Comparison of ENCODE assay signal across 9 cellular contexts in the genomic region with DNA sequence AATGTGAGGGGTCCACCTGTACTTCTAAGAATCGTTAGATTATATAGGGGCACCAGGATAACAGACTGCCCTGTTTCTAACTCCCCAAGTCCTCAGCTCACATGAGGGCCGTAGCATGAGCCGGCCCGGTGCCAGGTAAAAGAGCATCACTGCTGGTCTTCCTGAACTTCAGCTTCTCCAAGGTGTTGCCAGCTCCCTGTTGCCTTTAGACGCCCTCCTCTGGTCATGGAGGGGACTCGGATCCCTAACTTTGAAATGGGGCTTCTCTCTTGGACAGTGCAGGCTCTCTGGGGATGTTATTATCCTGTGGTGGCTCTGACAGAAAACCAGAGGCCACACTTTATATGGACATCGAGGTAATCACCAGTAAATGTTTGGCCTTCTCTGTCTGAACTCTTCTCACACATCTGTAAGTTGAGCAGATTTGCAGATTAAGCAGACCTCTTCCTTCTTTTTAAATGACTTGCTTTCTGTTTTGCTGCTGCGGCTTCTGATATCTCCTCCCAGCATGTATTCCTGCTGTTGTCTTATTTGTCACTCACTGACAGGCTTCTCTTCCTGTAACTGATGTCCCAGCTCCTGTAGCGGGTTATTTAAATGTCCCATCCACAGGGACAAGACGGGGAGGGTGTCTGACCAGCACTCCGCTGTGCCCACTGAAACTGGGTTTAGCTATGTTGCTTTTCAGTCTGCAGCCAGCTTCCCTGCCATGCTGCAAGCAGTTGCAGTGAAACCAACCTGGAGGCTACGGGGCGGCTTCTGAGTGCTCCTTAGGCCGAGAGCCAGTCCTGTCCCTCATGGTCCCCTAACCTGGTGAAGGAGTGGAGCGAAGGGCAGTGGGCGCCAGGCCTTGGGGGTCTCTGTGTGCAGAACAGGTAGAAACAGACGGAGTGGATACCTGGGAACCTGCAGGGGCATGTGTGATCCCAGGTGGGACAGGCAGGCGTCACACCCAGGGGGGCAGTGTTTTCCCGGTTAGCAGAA. TPM values are rescaled to one million over a fixed set of nuclear protein-coding genes. Genes with fewer than 3 reads are reported as not detected.
A peak's percentile ranks its signal among the peaks of the same experiment; 100 is the strongest.
DNase-seq lines count a peak whose midpoint lies in the region; ATAC-seq, FAIRE-seq and TF ChIP-seq lines count a peak whose summit lies in the region.
"Had no signal": no experiment of that assay in that cellular context is flagged by ENCODE, and none has a peak within 500 bp of the region (broad histone marks: within the 10 kb centered on the region; RNA-seq: fewer than 3 reads in every experiment).

No MANE protein-coding gene starts in this region.

- H3K27me3 ChIP-seq in iPS-20b (ENCODE audit: insufficient read depth, low read length): no peaks in the 10 kb centered on the region
- H3K27me3 ChIP-seq: tibial nerve had no signal

- H3K9me3 ChIP-seq in A549 (no peaks in the 10 kb centered on the region), iPS-20b (ENCODE audit: insufficient read depth, low read depth, low read length) (no peaks in the 10 kb centered on the region)
- H3K9me3 ChIP-seq: tibial nerve had no signal

- POLR2A ChIA-PET in A549 (lab: Yijun Ruan, JAX) (no interaction called here), activated B cell treated with CpG ODN at 0.5 μM for 24 hours (lab: Charles Lee) (no interaction called here)

- TF ChIP-seq EP300 in A549 (IDR thresholded peaks at IDR 0.05): no peak

- no peak for TF ChIP-seq POLR2A in A549 (IDR thresholded peaks at IDR 0.05; ENCODE audit: low read length)

- H3K27me3 Mint-ChIP-seq in activated B cell treated with CpG ODN at 0.5 μM for 24 hours: no peaks in the 10 kb centered on the region

- peak overlapping the region; percentile 47 for H3K27ac Mint-ChIP-seq in activated B cell treated with CpG ODN at 0.5 μM for 24 hours

- ATAC-seq in A549: peak; percentile 62 to 87; a peak in 5 of 6 replicates
- no peak for ATAC-seq in activated B cell treated with CpG ODN at 0.5 μM for 24 hours (ENCODE audit: low read depth)
- no peak for ATAC-seq in HG02840 (IDR thresholded peaks at IDR 0.05; ENCODE audit: low FRiP score, unreplicated experiment)

- H3K4me2 ChIP-seq in A549: no peak overlapping the region

- H3K36me3 ChIP-seq in iPS-20b (ENCODE audit: insufficient read depth, low read depth, low read length): peaks cover 21% of the 10 kb centered on the region

- no peak overlapping the region for H3K4me3 Mint-ChIP-seq in activated B cell treated with CpG ODN at 0.5 μM for 24 hours

- H3K4me1 ChIP-seq in A549 (peaks cover 9% of the 10 kb centered on the region), iPS-20b (ENCODE audit: insufficient read depth, low read length) (peaks cover 24% of the 10 kb centered on the region)

- H3K36me3 Mint-ChIP-seq in activated B cell treated with CpG ODN at 0.5 μM for 24 hours (ENCODE audit: low read depth): peaks cover 46% of the 10 kb centered on the region

- no peak for TF ChIP-seq CTCF in A549 (IDR thresholded peaks at IDR 0.05)
- peak; percentile 47 for TF ChIP-seq CTCF in GM13977 (IDR thresholded peaks at IDR 0.05; ENCODE audit: extremely low read depth, insufficient read depth, missing control alignments)
- TF ChIP-seq CTCF in activated B cell treated with CpG ODN at 0.5 μM for 24 hours (IDR thresholded peaks at IDR 0.05): no peak

- intact Hi-C loops in activated B cell treated with CpG ODN at 0.5 μM for 24 hours (cut with micrococcal nuclease): loop anchor here (2.0 kb wide), 1 partner anchor 15 kb away; no protein-coding TSS in a partner anchor

- in situ Hi-C loops in GM13977 (cut with MboI; ENCODE audit: low pct_unique_long_range_greater_than_20kb, low sequenced_read_pairs, unreplicated experiment): loop anchor here (25.0 kb wide), 1 partner anchor 314 kb away; a partner anchor contains a TSS

- H3K9me3 Mint-ChIP-seq in activated B cell treated with CpG ODN at 0.5 μM for 24 hours: no peaks in the 10 kb centered on the region

- H3K9ac ChIP-seq in iPS-20b (ENCODE audit: low read depth, low read length): peak overlapping the region; percentile 57; the same call in 1 of the 2 replicates

- peaks cover 63% of the 10 kb centered on the region for H3K4me1 Mint-ChIP-seq in activated B cell treated with CpG ODN at 0.5 μM for 24 hours

- H3K27ac ChIP-seq in A549: no peak overlapping the region
- no peak overlapping the region for H3K27ac ChIP-seq in iPS-20b (ENCODE audit: low read length)
- H3K27ac ChIP-seq: tibial nerve had no signal

- H3K4me3 ChIP-seq in A549 (no peak overlapping the region), iPS-20b (ENCODE audit: low read length) (peak overlapping the region; percentile 65)
- H3K4me3 ChIP-seq: tibial nerve had no signal

- WGBS in A549 (ENCODE audit: missing lambda C conversion rate): 74% methylated on average over 17 of the region's 19 CpGs

- no peak for FAIRE-seq in A549 (lab: Jason Lieb, UNC)

- CTCF ChIA-PET in A549 (lab: Yijun Ruan, JAX): interaction anchor here (0.6 to 2.9 kb wide), 7 partner anchors 8 to 168 kb away, joined by 3 to 14 read pairs (median 3); a partner anchor contains a TSS
- CTCF ChIA-PET in activated B cell treated with CpG ODN at 0.5 μM for 24 hours (lab: Charles Lee): interaction anchor here (1.0 to 1.4 kb wide), 3 partner anchors 15 to 110 kb away, joined by 3 read pairs; no protein-coding TSS in a partner anchor

- TF ChIP-seq RAD21 in A549 (conservative IDR thresholded peaks at IDR 0.05 in 1 of 2, IDR thresholded peaks at IDR 0.05 in 1 of 2): peak in 1 of 2 experiments; percentile 37; a peak in 2 of 5 replicates

- peak; percentile 21 to 44 for DNase-seq in A549 (ENCODE audit: low read depth in 1 of 2, low spot score in 1 of 2)
- DNase-seq in GM13977 (ENCODE audit: low spot score): no peak
- no peak for DNase-seq in activated B cell treated with CpG ODN at 0.5 μM for 24 hours
- DNase-seq in stimulated activated CD4-positive, alpha-beta T cell treated with anti-CD3 and anti-CD28 coated beads, Interleukin-15, amount 100 ng/mL, for 24 hours: no peak
- DNase-seq in inferior parietal cortex (ENCODE audit: extremely low spot score): no peak
- no peak for DNase-seq in NCI-H2227 (lab: John Stamatoyannopoulos, UW; ENCODE audit: unreplicated experiment)

TF ChIP-seq in A549, 52 proteins besides CTCF, POLR2A, EP300 and RAD21 (continues in another document):
- TF ChIP-seq KDM5A (IDR thresholded peaks at IDR 0.05) (no peak), TP53 (CRISPR knock-in tag; IDR thresholded peaks at IDR 0.05) (no peak), NFE2L2 (conservative IDR thresholded peaks at IDR 0.05; ENCODE audit: low read length) (no peak), CBX2 (IDR thresholded peaks at IDR 0.05; ENCODE audit: borderline replicate concordance, low read depth) (no peak), MYC (IDR thresholded peaks at IDR 0.05; ENCODE audit: borderline replicate concordance, low read length) (no peak), CBX8 (IDR thresholded peaks at IDR 0.05) (no peak), BHLHE40 (IDR thresholded peaks at IDR 0.05; ENCODE audit: low read depth, low read length) (no peak)
- TF ChIP-seq, protein P1, sequence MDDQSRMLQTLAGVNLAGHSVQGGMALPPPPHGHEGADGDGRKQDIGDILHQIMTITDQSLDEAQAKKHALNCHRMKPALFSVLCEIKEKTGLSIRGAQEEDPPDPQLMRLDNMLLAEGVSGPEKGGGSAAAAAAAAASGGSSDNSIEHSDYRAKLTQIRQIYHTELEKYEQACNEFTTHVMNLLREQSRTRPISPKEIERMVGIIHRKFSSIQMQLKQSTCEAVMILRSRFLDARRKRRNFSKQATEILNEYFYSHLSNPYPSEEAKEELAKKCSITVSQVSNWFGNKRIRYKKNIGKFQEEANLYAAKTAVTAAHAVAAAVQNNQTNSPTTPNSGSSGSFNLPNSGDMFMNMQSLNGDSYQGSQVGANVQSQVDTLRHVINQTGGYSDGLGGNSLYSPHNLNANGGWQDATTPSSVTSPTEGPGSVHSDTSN (IDR thresholded peaks at IDR 0.05): no peak
- TF ChIP-seq, protein P2, sequence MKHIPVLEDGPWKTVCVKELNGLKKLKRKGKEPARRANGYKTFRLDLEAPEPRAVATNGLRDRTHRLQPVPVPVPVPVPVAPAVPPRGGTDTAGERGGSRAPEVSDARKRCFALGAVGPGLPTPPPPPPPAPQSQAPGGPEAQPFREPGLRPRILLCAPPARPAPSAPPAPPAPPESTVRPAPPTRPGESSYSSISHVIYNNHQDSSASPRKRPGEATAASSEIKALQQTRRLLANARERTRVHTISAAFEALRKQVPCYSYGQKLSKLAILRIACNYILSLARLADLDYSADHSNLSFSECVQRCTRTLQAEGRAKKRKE (CRISPR knock-in tag; IDR thresholded peaks at IDR 0.05; ENCODE audit: low read depth): no peak
- TF ChIP-seq, protein P3, sequence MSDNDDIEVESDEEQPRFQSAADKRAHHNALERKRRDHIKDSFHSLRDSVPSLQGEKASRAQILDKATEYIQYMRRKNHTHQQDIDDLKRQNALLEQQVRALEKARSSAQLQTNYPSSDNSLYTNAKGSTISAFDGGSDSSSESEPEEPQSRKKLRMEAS (IDR thresholded peaks at IDR 0.05): no peak

RNA-seq across cellular contexts. Expression of a gene that starts 39.2 kb away (rescaled TPM):
- polyA plus RNA-seq in A549 (2011; rRNA removed) (1.8 and 2.1 TPM in 2 replicates), A549 (2017; fragmentation: RNase III; extraction: RNeasy Plus Mini Kit Qiagen cat#74134 plus additional on column Dnase treatment) (0.89 to 1.4 TPM (median 1.1 TPM) in 3 replicates)
- 2.2 and 3.2 TPM in 2 replicates for polyA plus RNA-seq in A549 (2012; cell fraction: cytosol; rRNA removed)
- polyA plus RNA-seq in A549 (2012; cell fraction: nucleus; rRNA removed): 4.0 and 6.2 TPM in 2 replicates
- 0.45 and 1.5 TPM in 2 replicates for polyA minus RNA-seq in A549 (2011; rRNA and poly(A)+ RNA removed)
- 4.0 and 4.3 TPM in 2 replicates for total RNA-seq in activated B cell treated with CpG ODN at 0.5 μM for 24 hours

RNA-seq across cellular contexts. Expression of a gene that starts 39.9 kb away (rescaled TPM):
- polyA plus RNA-seq in A549 (2011; rRNA removed) (147 and 197 TPM in 2 replicates), A549 (2017; fragmentation: RNase III; extraction: RNeasy Plus Mini Kit Qiagen cat#74134 plus additional on column Dnase treatment) (246 to 271 TPM (median 253 TPM) in 3 replicates)
- polyA plus RNA-seq in A549 (2012; cell fraction: cytosol; rRNA removed): 533 and 707 TPM in 2 replicates
- 251 and 317 TPM in 2 replicates for polyA plus RNA-seq in A549 (2012; cell fraction: nucleus; rRNA removed)
- polyA minus RNA-seq in A549 (2011; rRNA and poly(A)+ RNA removed): 53.8 and 55.4 TPM in 2 replicates
- total RNA-seq in activated B cell treated with CpG ODN at 0.5 μM for 24 hours: 294 and 317 TPM in 2 replicates

RNA-seq across cellular contexts. Expression of a gene that starts 52.6 kb away (rescaled TPM):
- polyA plus RNA-seq in A549 (2011; rRNA removed): 2.3 and 3.2 TPM in 2 replicates
- polyA plus RNA-seq in A549 (2012; cell fraction: cytosol; rRNA removed): 4.6 and 5.2 TPM in 2 replicates
- polyA plus RNA-seq in A549 (2012; cell fraction: nucleus; rRNA removed): 75.3 and 89.7 TPM in 2 replicates
- 7.2 to 8.4 TPM (median 7.5 TPM) in 3 replicates for polyA plus RNA-seq in A549 (2017; fragmentation: RNase III; extraction: RNeasy Plus Mini Kit Qiagen cat#74134 plus additional on column Dnase treatment)
- 1.3 and 1.5 TPM in 2 replicates for polyA minus RNA-seq in A549 (2011; rRNA and poly(A)+ RNA removed)
- 7.8 and 9.1 TPM in 2 replicates for total RNA-seq in activated B cell treated with CpG ODN at 0.5 μM for 24 hours

Comparison
In these comparisons a context has a peak if more than half of its experiments do, and no peak if none do; other contexts are left out.
1. ATAC-seq: peak in A549 (2 of 2); none in activated B cell treated with CpG ODN at 0.5 μM for 24 hours (single experiment) and HG02840 (single experiment).
2. DNase-seq: peak in A549 (2 of 2); none in GM13977 (single experiment), activated B cell treated with CpG ODN at 0.5 μM for 24 hours (single experiment), stimulated activated CD4-positive, alpha-beta T cell treated with anti-CD3 and anti-CD28 coated beads, Interleukin-15, amount 100 ng/mL, for 24 hours (single experiment), inferior parietal cortex (single experiment) and NCI-H2227 (single experiment).